In genomic region chr9:124861342-124862229, GRCh38 we compare ENCODE assay signal across 8 cellular contexts. TPM values are rescaled to one million over a fixed set of nuclear protein-coding genes. Genes with fewer than 3 reads are reported as not detected.
DNase-seq lines count a peak whose midpoint lies in the region; ATAC-seq and TF ChIP-seq lines count a peak whose summit lies in the region.

Gene ARPC5L (plus strand): TSS chr9:124862130. CDS start chr9:124869291, 7,161 bp downstream.
Gene RPL35 (minus strand): TSS chr9:124861957. CDS start chr9:124861912, 45 bp downstream.

- peak within 1 kb of the TSS; percentile 96 for H3K4me3 Mint-ChIP-seq in activated naive CD4-positive, alpha-beta T cell treated with anti-CD3 and anti-CD28 coated beads, Interleukin-2, amount 50 U/mL, for 24 hours

- H3K36me3 ChIP-seq in osteoblast (ENCODE audit: insufficient read depth, low read length) (peaks cover 44% of the 10 kb centered on the region), testis (ENCODE audit: low read depth, missing control alignments) (no peaks in the 10 kb centered on the region)

- intact Hi-C loops in testis (cut with DNase I; ENCODE audit: low total_unique reads), result loop anchor here (10.0 kb wide), 1 partner anchor 383 kb away; the partner anchor contains the start of gene HSPA5

- DNase-seq in GM12864 (ENCODE audit: low read depth), result peak; percentile 77
- peak; percentile 93 for DNase-seq in NCI-H1092 treated with DMSO at 0.1 percent for 48 hours (lab: John Stamatoyannopoulos, UW)
- DNase-seq in globus pallidus (ENCODE audit: low spot score), result peak; percentile 94
- DNase-seq in osteoblast (ENCODE audit: insufficient read length, low spot score, missing footprints), result peak; percentile 100
- peak; percentile 96 for DNase-seq in testis

- H3K36me3 Mint-ChIP-seq in activated naive CD4-positive, alpha-beta T cell treated with anti-CD3 and anti-CD28 coated beads, Interleukin-2, amount 50 U/mL, for 24 hours, result peaks cover 20% of the 10 kb centered on the region

- H3K9me3 ChIP-seq in osteoblast (ENCODE audit: low read depth, low read length) (no peaks in the 10 kb centered on the region), testis (no peaks in the 10 kb centered on the region)

- H3K4me2 ChIP-seq in osteoblast (ENCODE audit: insufficient read depth, low read length), result peak within 1 kb of the TSS; percentile 94

- peak within 1 kb of the TSS; percentile 73 for H3K4me3 ChIP-seq in GM12864 (ENCODE audit: low read depth, low read length)
- H3K4me3 ChIP-seq in osteoblast (ENCODE audit: insufficient read depth, low read length), result peak within 1 kb of the TSS; percentile 90
- peak within 1 kb of the TSS; percentile 78 to 89 for H3K4me3 ChIP-seq in testis

- H3K9me3 Mint-ChIP-seq in activated naive CD4-positive, alpha-beta T cell treated with anti-CD3 and anti-CD28 coated beads, Interleukin-2, amount 50 U/mL, for 24 hours, result no peaks in the 10 kb centered on the region

- peak; percentile 92 for ATAC-seq in HG02642 (IDR thresholded peaks at IDR 0.05; ENCODE audit: poor library complexity, unreplicated experiment)
- peak; percentile 95 for ATAC-seq in SK-N-SH treated with all-trans-retinoic acid at 6 μM for 48 hours

- H3K27ac ChIP-seq in osteoblast (ENCODE audit: low read depth, low read length), result peak within 1 kb of the TSS; percentile 90
- peak within 1 kb of the TSS; percentile 66 to 87 for H3K27ac ChIP-seq in testis

- peak; percentile 70 for TF ChIP-seq POLR2A in testis (IDR thresholded peaks at IDR 0.05)

- peaks cover 45% of the 10 kb centered on the region for H3K4me1 Mint-ChIP-seq in activated naive CD4-positive, alpha-beta T cell treated with anti-CD3 and anti-CD28 coated beads, Interleukin-2, amount 50 U/mL, for 24 hours

- H3K27me3 ChIP-seq in osteoblast (ENCODE audit: insufficient read depth, low read length), result no peaks in the 10 kb centered on the region
- no peaks in the 10 kb centered on the region for H3K27me3 ChIP-seq in testis

- H3K27me3 Mint-ChIP-seq in activated naive CD4-positive, alpha-beta T cell treated with anti-CD3 and anti-CD28 coated beads, Interleukin-2, amount 50 U/mL, for 24 hours, result no peaks in the 10 kb centered on the region

- H2AFZ ChIP-seq in osteoblast (ENCODE audit: low read length), result peak within 1 kb of the TSS; percentile 98

- H3K27ac Mint-ChIP-seq in activated naive CD4-positive, alpha-beta T cell treated with anti-CD3 and anti-CD28 coated beads, Interleukin-2, amount 50 U/mL, for 24 hours, result peak within 1 kb of the TSS; percentile 98

- peak; percentile 17 for TF ChIP-seq CTCF in GM12864 (IDR thresholded peaks at IDR 0.05; ENCODE audit: low read depth, low read length, missing control alignments)
- TF ChIP-seq CTCF in osteoblast (IDR thresholded peaks at IDR 0.05; ENCODE audit: extremely low read depth, low read depth, low read length), result peak; percentile 25
- peak in 1 of 3 experiments; percentile 22 for TF ChIP-seq CTCF in testis (IDR thresholded peaks at IDR 0.05)

- peaks cover 34% of the 10 kb centered on the region for H3K79me2 ChIP-seq in osteoblast (ENCODE audit: insufficient read depth, low read length)

- H3K4me1 ChIP-seq in osteoblast (ENCODE audit: insufficient read depth, low read length) (peaks cover 22% of the 10 kb centered on the region), testis (peaks cover 14% of the 10 kb centered on the region)

- WGBS in testis, 2 donors, result 0 to 1% methylated on average over 8 to 85 of the region's 92 CpGs

- peaks cover 48% of the 10 kb centered on the region for H4K20me1 ChIP-seq in osteoblast (ENCODE audit: insufficient read depth, low read length)

TF ChIP-seq in SK-N-SH treated with all-trans-retinoic acid at 6 μM for 48 hours, 23 proteins besides CTCF, POLR2A, EP300 and RAD21:
- TF ChIP-seq TSHZ2 (CRISPR knock-in tag; IDR thresholded peaks at IDR 0.05) (0 out of 2 replicates have a peak, but pooled peaks have one; percentile 26), ZFP30 (CRISPR knock-in tag; IDR thresholded peaks at IDR 0.05) (no peak)

RNA-seq across cellular contexts. Expression of gene ARPC5L, which starts in this region (rescaled TPM):
- 9.8 and 11.8 TPM in 2 replicates for total RNA-seq in osteoblast
- total RNA-seq in testis, result 10 to 100 TPM; 64.7 to 75.4 TPM
- 111 TPM for polyA plus RNA-seq in testis (ENCODE audit: insufficient read depth, low read depth, low replicate concordance)

RNA-seq across cellular contexts. Expression of gene RPL35, which starts in this region (rescaled TPM):
- total RNA-seq in osteoblast (1,644 and 1,645 TPM in 2 replicates), testis (1,000 to 10,000 TPM in 1 of 2 donors, 100 to 1,000 TPM in 1; 902 to 1,286 TPM)
- polyA plus RNA-seq in testis (ENCODE audit: insufficient read depth, low read depth, low replicate concordance), result 1,119 TPM

Comparison
In these comparisons a context has a peak if more than half of its experiments do, and no peak if none do; other contexts are left out.
1. Peak in every context shown above with its lines: DNase-seq, ATAC-seq, H3K4me3 ChIP-seq and H3K27ac ChIP-seq.